In the genomic region with DNA sequence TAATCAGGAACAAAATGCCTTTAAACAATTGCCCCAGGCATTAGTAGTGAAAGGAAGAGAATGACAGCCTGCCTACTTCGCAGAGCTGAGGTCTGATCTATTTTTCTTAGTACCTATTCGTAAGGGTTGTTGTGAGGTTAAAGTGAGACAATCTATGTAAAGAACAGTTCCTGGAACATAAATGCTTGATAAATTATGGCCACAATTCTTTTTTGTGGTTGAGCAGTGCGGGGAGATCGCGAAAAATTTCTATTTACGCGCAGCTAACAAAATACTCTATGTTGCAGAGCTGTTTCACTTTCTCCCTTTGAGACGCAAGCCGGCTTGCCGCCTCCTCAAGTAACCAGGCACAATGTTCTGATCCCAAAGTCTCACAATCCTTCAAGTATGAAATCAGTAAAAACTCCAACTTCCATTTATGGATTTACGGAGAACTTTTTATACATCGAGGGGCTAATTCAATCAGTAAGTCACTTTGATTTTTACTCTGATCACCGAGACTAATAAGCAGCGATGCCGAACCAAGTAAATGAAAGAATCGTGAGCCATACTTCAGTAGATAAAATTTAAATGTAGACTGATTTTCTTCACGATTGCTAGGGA, we compare ENCODE assay signal across 8 cellular contexts. TPM values are rescaled to one million over a fixed set of nuclear protein-coding genes. Genes with fewer than 3 reads are reported as not detected.
DNase-seq lines count a peak whose midpoint lies in the region; ATAC-seq and TF ChIP-seq lines count a peak whose summit lies in the region.

No MANE protein-coding gene starts in this region.

- ATAC-seq in HG02973 (IDR thresholded peaks at IDR 0.05; ENCODE audit: unreplicated experiment) (no peak), GM21526 (IDR thresholded peaks at IDR 0.05; ENCODE audit: low FRiP score, unreplicated experiment) (no peak)

- peak; percentile 68 for DNase-seq in EH (ENCODE audit: low read depth)
- DNase-seq in KBM-7: peak; percentile 73
- DNase-seq in T-helper 2 cell: peak in 4 of 5 experiments; percentile 21 to 88 (median 55)
- DNase-seq in astrocyte of the cerebellum (ENCODE audit: low read depth): peak; percentile 44
- peak; percentile 69 for DNase-seq in hepatocyte (ENCODE audit: low spot score)
- no peak for DNase-seq in retinal pigment epithelial cell (ENCODE audit: low read depth)

- H3K9me3 ChIP-seq in hepatocyte (ENCODE audit: low read depth): no peaks in the 10 kb centered on the region

- H3K36me3 ChIP-seq in hepatocyte (replicated peaks; ENCODE audit: insufficient read depth, low read depth): no peaks in the 10 kb centered on the region

- H4K20me1 ChIP-seq in hepatocyte (ENCODE audit: insufficient read depth, poor library complexity, severe bottlenecking): peaks cover 30% of the 10 kb centered on the region

- in situ Hi-C loops in KBM-7 (cut with MboI; ENCODE audit: low pct_unique_long_range_greater_than_20kb, low sequenced_read_pairs) (no loop called here), astrocyte of the cerebellum (cut with HindIII; ENCODE audit: low sequenced_read_pairs) (no loop called here)

- peak overlapping the region; percentile 97 for H3K27ac ChIP-seq in hepatocyte

- H3K9me2 ChIP-seq in hepatocyte (replicated peaks; ENCODE audit: insufficient read depth): no peaks in the 10 kb centered on the region

- WGBS in hepatocyte (ENCODE audit: low lambda C conversion rate, missing lambda C conversion rate): under 1% methylated on average over 17 of the region's 17 CpGs

- peak overlapping the region; percentile 78 for H3K4me2 ChIP-seq in hepatocyte

- H2AFZ ChIP-seq in hepatocyte: peak overlapping the region; percentile 48

- H3K4me3 ChIP-seq in astrocyte of the cerebellum (ENCODE audit: low read depth, low read length) (peak overlapping the region; percentile 93), hepatocyte (peak overlapping the region; percentile 35), retinal pigment epithelial cell (ENCODE audit: low read length) (peak overlapping the region; percentile 98)

- H3K27me3 ChIP-seq in hepatocyte: no peaks in the 10 kb centered on the region

- peaks cover 36% of the 10 kb centered on the region for H3K79me2 ChIP-seq in hepatocyte

- peaks cover 15% of the 10 kb centered on the region for H3K4me1 ChIP-seq in hepatocyte (ENCODE audit: insufficient read depth)

- TF ChIP-seq CTCF in astrocyte of the cerebellum (IDR thresholded peaks at IDR 0.05; ENCODE audit: low read depth, low read length, missing control alignments): no peak
- TF ChIP-seq CTCF in hepatocyte (IDR thresholded peaks at IDR 0.05; ENCODE audit: poor library complexity): no peak
- TF ChIP-seq CTCF in retinal pigment epithelial cell (conservative IDR thresholded peaks at IDR 0.05; ENCODE audit: low read depth, low read length): no peak

RNA-seq across cellular contexts. Expression of a gene that starts 0.8 kb away (rescaled TPM):
- 159 and 181 TPM in 2 replicates for total RNA-seq in hepatocyte
- 226 and 234 TPM in 2 replicates for polyA plus RNA-seq in hepatocyte

RNA-seq across cellular contexts. Expression of a gene that starts 38.2 kb away (rescaled TPM):
- total RNA-seq in hepatocyte: 5.7 and 7.3 TPM in 2 replicates
- 5.6 and 7.6 TPM in 2 replicates for polyA plus RNA-seq in hepatocyte

Comparison
In these comparisons a context has a peak if more than half of its experiments do, and no peak if none do; other contexts are left out.
1. H3K4me3 ChIP-seq: peak in every context shown above with its lines; median percentile 98 in retinal pigment epithelial cell; 93 in astrocyte of the cerebellum; 35 in hepatocyte.